ENCODE assay signal across 1 cellular context in the genomic region with DNA sequence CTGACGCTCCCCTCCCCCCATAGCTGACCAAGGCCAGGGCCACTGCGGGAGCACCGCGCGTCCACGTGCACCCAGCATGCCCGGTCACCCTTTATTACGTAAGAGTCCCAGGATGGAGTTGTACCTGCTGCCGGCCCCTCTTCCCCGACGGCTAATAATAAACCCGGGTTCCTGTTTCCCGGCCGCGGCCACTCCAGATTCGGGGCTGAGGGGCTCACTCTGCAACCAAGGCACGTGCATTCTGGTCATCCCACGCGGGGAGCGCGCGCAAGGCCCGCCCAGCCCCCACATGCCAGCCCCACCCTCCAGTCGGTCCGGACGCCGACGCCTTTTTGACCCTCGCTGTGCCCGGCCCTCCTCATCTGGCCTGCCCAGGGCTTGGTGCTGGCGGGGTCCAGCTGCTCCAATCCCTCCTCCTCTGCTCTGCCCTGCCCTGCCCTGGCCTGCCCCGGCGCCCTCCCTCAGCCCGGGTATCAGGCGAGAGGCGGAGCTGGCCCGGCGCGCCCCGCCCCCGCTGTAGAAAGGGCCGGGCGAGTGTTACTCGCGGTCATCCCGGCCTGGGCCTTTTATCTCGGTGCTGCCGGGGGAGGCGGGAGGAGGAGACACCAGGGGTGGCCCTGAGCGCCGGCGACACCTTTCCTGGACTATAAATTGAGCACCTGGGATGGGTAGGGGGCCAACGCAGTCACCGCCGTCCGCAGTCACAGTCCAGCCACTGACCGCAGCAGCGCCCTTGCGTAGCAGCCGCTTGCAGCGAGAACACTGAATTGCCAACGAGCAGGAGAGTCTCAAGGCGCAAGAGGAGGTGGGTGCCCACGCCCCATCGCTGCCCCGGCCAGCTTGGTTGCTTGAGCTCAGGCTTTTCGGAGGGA.
TF ChIP-seq lines count a peak whose summit lies in the region.

No MANE protein-coding gene starts in this region.

TF ChIP-seq in HepG2, 621 proteins besides CTCF, POLR2A, EP300 and RAD21 (continued from another document and continues in another):
- TF ChIP-seq, protein P1, sequence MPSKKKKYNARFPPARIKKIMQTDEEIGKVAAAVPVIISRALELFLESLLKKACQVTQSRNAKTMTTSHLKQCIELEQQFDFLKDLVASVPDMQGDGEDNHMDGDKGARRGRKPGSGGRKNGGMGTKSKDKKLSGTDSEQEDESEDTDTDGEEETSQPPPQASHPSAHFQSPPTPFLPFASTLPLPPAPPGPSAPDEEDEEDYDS (CRISPR knock-in tag; IDR thresholded peaks at IDR 0.05), result peak; percentile 95
- TF ChIP-seq ZNF562 (CRISPR knock-in tag; IDR thresholded peaks at IDR 0.05; ENCODE audit: borderline replicate concordance) (0 out of 2 replicates have a peak, but pooled peaks have one; percentile 33), HNRNPL (IDR thresholded peaks at IDR 0.05; ENCODE audit: low read depth, low read length) (peak; percentile 64; the same call in 1 of the 2 replicates), YEATS4 (CRISPR knock-in tag; IDR thresholded peaks at IDR 0.05; ENCODE audit: borderline replicate concordance) (peak; percentile 53; the same call in 1 of the 2 replicates), NFYB (CRISPR knock-in tag; IDR thresholded peaks at IDR 0.05) (0 out of 2 replicates have a peak, but pooled peaks have one; percentile 12), ISL2 (CRISPR knock-in tag; IDR thresholded peaks at IDR 0.05) (peak; percentile 50), ZNF781 (CRISPR knock-in tag; IDR thresholded peaks at IDR 0.05; ENCODE audit: borderline replicate concordance, not compliant biosample characterization) (peak; percentile 40), ZMYM3 (CRISPR knock-in tag; IDR thresholded peaks at IDR 0.05) (peak; percentile 14; the same call in 1 of the 2 replicates), MAZ (IDR thresholded peaks at IDR 0.05; ENCODE audit: borderline replicate concordance, low read depth, low read length) (peak; percentile 28; the same call in 1 of the 2 replicates), MAZ (CRISPR knock-in tag; IDR thresholded peaks at IDR 0.05; ENCODE audit: low read depth) (peak; percentile 79; the same call in 1 of the 2 replicates), KAT8 (CRISPR knock-in tag; IDR thresholded peaks at IDR 0.05) (no peak; the same call in none of the 2 replicates), ADNP (CRISPR knock-in tag; IDR thresholded peaks at IDR 0.05) (no peak), ZFP82 (CRISPR knock-in tag; IDR thresholded peaks at IDR 0.05; ENCODE audit: borderline replicate concordance) (peak; percentile 85; the same call in 1 of the 2 replicates), NR2F2 (IDR thresholded peaks at IDR 0.05; ENCODE audit: borderline replicate concordance, low read depth) (peak; percentile 47; the same call in 1 of the 2 replicates), PHF21A (CRISPR knock-in tag; IDR thresholded peaks at IDR 0.05) (peak; percentile 95), HOXA3 (CRISPR knock-in tag; IDR thresholded peaks at IDR 0.05) (peak; percentile 69), MBNL3 (CRISPR knock-in tag; conservative IDR thresholded peaks at IDR 0.05) (no peak), ZNF605 (CRISPR knock-in tag; IDR thresholded peaks at IDR 0.05) (peak; percentile 49; the same call in 1 of the 2 replicates), ZSCAN21 (CRISPR knock-in tag; IDR thresholded peaks at IDR 0.05; ENCODE audit: borderline replicate concordance) (peak; percentile 43), RBM39 (IDR thresholded peaks at IDR 0.05; ENCODE audit: low read depth, low read length, poor library complexity, severe bottlenecking) (peak; percentile 79), ZNF282 (IDR thresholded peaks at IDR 0.05; ENCODE audit: partially characterized antibody) (no peak), ZNF20 (CRISPR knock-in tag; IDR thresholded peaks at IDR 0.05) (no peak), ZNF891 (CRISPR knock-in tag; IDR thresholded peaks at IDR 0.05) (peak; percentile 68), PHF8 (CRISPR knock-in tag; IDR thresholded peaks at IDR 0.05) (0 out of 2 replicates have a peak, but pooled peaks have one; percentile 27), KDM3A (CRISPR knock-in tag; IDR thresholded peaks at IDR 0.05; ENCODE audit: low read depth) (no peak), ZFX (CRISPR knock-in tag; IDR thresholded peaks at IDR 0.05; ENCODE audit: low read depth) (peak; percentile 68), ZSCAN31 (CRISPR knock-in tag; IDR thresholded peaks at IDR 0.05; ENCODE audit: low read depth) (peak; percentile 17; the same call in 1 of the 2 replicates)
- TF ChIP-seq, protein P2, sequence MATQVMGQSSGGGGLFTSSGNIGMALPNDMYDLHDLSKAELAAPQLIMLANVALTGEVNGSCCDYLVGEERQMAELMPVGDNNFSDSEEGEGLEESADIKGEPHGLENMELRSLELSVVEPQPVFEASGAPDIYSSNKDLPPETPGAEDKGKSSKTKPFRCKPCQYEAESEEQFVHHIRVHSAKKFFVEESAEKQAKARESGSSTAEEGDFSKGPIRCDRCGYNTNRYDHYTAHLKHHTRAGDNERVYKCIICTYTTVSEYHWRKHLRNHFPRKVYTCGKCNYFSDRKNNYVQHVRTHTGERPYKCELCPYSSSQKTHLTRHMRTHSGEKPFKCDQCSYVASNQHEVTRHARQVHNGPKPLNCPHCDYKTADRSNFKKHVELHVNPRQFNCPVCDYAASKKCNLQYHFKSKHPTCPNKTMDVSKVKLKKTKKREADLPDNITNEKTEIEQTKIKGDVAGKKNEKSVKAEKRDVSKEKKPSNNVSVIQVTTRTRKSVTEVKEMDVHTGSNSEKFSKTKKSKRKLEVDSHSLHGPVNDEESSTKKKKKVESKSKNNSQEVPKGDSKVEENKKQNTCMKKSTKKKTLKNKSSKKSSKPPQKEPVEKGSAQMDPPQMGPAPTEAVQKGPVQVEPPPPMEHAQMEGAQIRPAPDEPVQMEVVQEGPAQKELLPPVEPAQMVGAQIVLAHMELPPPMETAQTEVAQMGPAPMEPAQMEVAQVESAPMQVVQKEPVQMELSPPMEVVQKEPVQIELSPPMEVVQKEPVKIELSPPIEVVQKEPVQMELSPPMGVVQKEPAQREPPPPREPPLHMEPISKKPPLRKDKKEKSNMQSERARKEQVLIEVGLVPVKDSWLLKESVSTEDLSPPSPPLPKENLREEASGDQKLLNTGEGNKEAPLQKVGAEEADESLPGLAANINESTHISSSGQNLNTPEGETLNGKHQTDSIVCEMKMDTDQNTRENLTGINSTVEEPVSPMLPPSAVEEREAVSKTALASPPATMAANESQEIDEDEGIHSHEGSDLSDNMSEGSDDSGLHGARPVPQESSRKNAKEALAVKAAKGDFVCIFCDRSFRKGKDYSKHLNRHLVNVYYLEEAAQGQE (IDR thresholded peaks at IDR 0.05; ENCODE audit: borderline replicate concordance in 1 of 2, low read depth in 1 of 2, low read length in 2 of 2), result peak in 1 of 2 experiments; percentile 37; a peak in 1 of 4 replicates
- TF ChIP-seq, protein P3, sequence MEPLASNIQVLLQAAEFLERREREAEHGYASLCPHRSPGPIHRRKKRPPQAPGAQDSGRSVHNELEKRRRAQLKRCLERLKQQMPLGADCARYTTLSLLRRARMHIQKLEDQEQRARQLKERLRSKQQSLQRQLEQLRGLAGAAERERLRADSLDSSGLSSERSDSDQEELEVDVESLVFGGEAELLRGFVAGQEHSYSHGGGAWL (CRISPR knock-in tag; IDR thresholded peaks at IDR 0.05), result 0 out of 2 replicates have a peak, but pooled peaks have one; percentile 62
- TF ChIP-seq, protein P4, sequence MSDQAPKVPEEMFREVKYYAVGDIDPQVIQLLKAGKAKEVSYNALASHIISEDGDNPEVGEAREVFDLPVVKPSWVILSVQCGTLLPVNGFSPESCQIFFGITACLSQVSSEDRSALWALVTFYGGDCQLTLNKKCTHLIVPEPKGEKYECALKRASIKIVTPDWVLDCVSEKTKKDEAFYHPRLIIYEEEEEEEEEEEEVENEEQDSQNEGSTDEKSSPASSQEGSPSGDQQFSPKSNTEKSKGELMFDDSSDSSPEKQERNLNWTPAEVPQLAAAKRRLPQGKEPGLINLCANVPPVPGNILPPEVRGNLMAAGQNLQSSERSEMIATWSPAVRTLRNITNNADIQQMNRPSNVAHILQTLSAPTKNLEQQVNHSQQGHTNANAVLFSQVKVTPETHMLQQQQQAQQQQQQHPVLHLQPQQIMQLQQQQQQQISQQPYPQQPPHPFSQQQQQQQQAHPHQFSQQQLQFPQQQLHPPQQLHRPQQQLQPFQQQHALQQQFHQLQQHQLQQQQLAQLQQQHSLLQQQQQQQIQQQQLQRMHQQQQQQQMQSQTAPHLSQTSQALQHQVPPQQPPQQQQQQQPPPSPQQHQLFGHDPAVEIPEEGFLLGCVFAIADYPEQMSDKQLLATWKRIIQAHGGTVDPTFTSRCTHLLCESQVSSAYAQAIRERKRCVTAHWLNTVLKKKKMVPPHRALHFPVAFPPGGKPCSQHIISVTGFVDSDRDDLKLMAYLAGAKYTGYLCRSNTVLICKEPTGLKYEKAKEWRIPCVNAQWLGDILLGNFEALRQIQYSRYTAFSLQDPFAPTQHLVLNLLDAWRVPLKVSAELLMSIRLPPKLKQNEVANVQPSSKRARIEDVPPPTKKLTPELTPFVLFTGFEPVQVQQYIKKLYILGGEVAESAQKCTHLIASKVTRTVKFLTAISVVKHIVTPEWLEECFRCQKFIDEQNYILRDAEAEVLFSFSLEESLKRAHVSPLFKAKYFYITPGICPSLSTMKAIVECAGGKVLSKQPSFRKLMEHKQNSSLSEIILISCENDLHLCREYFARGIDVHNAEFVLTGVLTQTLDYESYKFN (CRISPR knock-in tag; conservative IDR thresholded peaks at IDR 0.05), result peak; percentile 73
- TF ChIP-seq, protein P5, sequence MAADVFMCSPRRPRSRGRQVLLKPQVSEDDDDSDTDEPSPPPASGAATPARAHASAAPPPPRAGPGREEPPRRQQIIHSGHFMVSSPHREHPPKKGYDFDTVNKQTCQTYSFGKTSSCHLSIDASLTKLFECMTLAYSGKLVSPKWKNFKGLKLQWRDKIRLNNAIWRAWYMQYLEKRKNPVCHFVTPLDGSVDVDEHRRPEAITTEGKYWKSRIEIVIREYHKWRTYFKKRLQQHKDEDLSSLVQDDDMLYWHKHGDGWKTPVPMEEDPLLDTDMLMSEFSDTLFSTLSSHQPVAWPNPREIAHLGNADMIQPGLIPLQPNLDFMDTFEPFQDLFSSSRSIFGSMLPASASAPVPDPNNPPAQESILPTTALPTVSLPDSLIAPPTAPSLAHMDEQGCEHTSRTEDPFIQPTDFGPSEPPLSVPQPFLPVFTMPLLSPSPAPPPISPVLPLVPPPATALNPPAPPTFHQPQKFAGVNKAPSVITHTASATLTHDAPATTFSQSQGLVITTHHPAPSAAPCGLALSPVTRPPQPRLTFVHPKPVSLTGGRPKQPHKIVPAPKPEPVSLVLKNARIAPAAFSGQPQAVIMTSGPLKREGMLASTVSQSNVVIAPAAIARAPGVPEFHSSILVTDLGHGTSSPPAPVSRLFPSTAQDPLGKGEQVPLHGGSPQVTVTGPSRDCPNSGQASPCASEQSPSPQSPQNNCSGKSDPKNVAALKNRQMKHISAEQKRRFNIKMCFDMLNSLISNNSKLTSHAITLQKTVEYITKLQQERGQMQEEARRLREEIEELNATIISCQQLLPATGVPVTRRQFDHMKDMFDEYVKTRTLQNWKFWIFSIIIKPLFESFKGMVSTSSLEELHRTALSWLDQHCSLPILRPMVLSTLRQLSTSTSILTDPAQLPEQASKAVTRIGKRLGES (CRISPR knock-in tag; IDR thresholded peaks at IDR 0.05; ENCODE audit: borderline replicate concordance), result peak; percentile 100
- TF ChIP-seq, protein P6, sequence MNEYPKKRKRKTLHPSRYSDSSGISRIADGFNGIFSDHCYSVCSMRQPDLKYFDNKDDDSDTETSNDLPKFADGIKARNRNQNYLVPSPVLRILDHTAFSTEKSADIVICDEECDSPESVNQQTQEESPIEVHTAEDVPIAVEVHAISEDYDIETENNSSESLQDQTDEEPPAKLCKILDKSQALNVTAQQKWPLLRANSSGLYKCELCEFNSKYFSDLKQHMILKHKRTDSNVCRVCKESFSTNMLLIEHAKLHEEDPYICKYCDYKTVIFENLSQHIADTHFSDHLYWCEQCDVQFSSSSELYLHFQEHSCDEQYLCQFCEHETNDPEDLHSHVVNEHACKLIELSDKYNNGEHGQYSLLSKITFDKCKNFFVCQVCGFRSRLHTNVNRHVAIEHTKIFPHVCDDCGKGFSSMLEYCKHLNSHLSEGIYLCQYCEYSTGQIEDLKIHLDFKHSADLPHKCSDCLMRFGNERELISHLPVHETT (CRISPR knock-in tag; conservative IDR thresholded peaks at IDR 0.05), result no peak; the same call in 1 of the 2 replicates
- TF ChIP-seq, protein P7, sequence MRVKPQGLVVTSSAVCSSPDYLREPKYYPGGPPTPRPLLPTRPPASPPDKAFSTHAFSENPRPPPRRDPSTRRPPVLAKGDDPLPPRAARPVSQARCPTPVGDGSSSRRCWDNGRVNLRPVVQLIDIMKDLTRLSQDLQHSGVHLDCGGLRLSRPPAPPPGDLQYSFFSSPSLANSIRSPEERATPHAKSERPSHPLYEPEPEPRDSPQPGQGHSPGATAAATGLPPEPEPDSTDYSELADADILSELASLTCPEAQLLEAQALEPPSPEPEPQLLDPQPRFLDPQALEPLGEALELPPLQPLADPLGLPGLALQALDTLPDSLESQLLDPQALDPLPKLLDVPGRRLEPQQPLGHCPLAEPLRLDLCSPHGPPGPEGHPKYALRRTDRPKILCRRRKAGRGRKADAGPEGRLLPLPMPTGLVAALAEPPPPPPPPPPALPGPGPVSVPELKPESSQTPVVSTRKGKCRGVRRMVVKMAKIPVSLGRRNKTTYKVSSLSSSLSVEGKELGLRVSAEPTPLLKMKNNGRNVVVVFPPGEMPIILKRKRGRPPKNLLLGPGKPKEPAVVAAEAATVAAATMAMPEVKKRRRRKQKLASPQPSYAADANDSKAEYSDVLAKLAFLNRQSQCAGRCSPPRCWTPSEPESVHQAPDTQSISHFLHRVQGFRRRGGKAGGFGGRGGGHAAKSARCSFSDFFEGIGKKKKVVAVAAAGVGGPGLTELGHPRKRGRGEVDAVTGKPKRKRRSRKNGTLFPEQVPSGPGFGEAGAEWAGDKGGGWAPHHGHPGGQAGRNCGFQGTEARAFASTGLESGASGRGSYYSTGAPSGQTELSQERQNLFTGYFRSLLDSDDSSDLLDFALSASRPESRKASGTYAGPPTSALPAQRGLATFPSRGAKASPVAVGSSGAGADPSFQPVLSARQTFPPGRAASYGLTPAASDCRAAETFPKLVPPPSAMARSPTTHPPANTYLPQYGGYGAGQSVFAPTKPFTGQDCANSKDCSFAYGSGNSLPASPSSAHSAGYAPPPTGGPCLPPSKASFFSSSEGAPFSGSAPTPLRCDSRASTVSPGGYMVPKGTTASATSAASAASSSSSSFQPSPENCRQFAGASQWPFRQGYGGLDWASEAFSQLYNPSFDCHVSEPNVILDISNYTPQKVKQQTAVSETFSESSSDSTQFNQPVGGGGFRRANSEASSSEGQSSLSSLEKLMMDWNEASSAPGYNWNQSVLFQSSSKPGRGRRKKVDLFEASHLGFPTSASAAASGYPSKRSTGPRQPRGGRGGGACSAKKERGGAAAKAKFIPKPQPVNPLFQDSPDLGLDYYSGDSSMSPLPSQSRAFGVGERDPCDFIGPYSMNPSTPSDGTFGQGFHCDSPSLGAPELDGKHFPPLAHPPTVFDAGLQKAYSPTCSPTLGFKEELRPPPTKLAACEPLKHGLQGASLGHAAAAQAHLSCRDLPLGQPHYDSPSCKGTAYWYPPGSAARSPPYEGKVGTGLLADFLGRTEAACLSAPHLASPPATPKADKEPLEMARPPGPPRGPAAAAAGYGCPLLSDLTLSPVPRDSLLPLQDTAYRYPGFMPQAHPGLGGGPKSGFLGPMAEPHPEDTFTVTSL (CRISPR knock-in tag; IDR thresholded peaks at IDR 0.05; ENCODE audit: borderline replicate concordance), result peak; percentile 40; the same call in 1 of the 2 replicates
- TF ChIP-seq, protein P8, sequence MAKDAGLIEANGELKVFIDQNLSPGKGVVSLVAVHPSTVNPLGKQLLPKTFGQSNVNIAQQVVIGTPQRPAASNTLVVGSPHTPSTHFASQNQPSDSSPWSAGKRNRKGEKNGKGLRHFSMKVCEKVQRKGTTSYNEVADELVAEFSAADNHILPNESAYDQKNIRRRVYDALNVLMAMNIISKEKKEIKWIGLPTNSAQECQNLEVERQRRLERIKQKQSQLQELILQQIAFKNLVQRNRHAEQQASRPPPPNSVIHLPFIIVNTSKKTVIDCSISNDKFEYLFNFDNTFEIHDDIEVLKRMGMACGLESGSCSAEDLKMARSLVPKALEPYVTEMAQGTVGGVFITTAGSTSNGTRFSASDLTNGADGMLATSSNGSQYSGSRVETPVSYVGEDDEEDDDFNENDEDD (CRISPR knock-in tag; IDR thresholded peaks at IDR 0.05; ENCODE audit: borderline replicate concordance), result peak; percentile 70; the same call in 1 of the 2 replicates
